ENCODE assay signal across 12 cellular contexts in genomic region chr19:18174983-18175382, GRCh38. TPM values are rescaled to one million over a fixed set of nuclear protein-coding genes. Genes with fewer than 3 reads are reported as not detected.
DNase-seq lines count a peak whose midpoint lies in the region; ATAC-seq, FAIRE-seq and TF ChIP-seq lines count a peak whose summit lies in the region.
"Had no signal": no experiment of that assay in that cellular context is flagged by ENCODE, and none has a peak within 500 bp of the region (broad histone marks: within the 10 kb centered on the region; RNA-seq: fewer than 3 reads in every experiment).

No MANE protein-coding gene starts in this region.

- no peak overlapping the region for H3K27ac Mint-ChIP-seq in activated CD4-positive, alpha-beta T cell treated with anti-CD3 and anti-CD28 coated beads for 36 hours
- H3K27ac Mint-ChIP-seq in stimulated activated memory B cell treated with anti-CD40 and anti-IgM and Interleukin-4, amounts not matched to agents 10 μg/mL and 1 μg/mL and 100 μg/mL, for 72 hours = peak overlapping the region; percentile 92
- no peak overlapping the region for H3K27ac Mint-ChIP-seq in WTC11
- H3K27ac Mint-ChIP-seq: progenitor cell of endocrine pancreas had no signal

- no peak for DNase-seq in activated CD4-positive, alpha-beta T cell treated with anti-CD3 and anti-CD28 coated beads for 36 hours
- DNase-seq in activated CD4-positive, alpha-beta T cell treated with anti-CD3 and anti-CD28 coated beads for 4 hours = no peak
- DNase-seq in Peyer's patch = no peak
- DNase-seq in epithelial cell of esophagus (ENCODE audit: low read depth) = no peak
- DNase-seq in WTC11 (ENCODE audit: low spot score) = no peak
- DNase-seq in cerebellar nuclear complex (lab: John Stamatoyannopoulos, UW) = no peak
- DNase-seq in H54 (ENCODE audit: insufficient read length, low spot score) = no peak
- DNase-seq: GDM1, NCI-H187 had no signal

- H3K4me3 Mint-ChIP-seq in activated CD4-positive, alpha-beta T cell treated with anti-CD3 and anti-CD28 coated beads for 36 hours = peak overlapping the region; percentile 80
- peak overlapping the region; percentile 94 for H3K4me3 Mint-ChIP-seq in stimulated activated memory B cell treated with anti-CD40 and anti-IgM and Interleukin-4, amounts not matched to agents 10 μg/mL and 1 μg/mL and 100 μg/mL, for 72 hours
- H3K4me3 Mint-ChIP-seq in WTC11 = no peak overlapping the region; the same call in 1 of the 2 replicates

- intact Hi-C loops in activated CD4-positive, alpha-beta T cell treated with anti-CD3 and anti-CD28 coated beads for 36 hours (cut with DNase I, micrococcal nuclease) = loop anchor here in 1 of 2 experiments (5.0 kb wide), 1 partner anchor 228 kb away; no protein-coding TSS in a partner anchor

- H3K4me1 ChIP-seq in Peyer's patch = peaks cover 0 to 17% (median 12%) of the 10 kb centered on the region in 4 donors

- H3K36me3 ChIP-seq in Peyer's patch = peaks cover 0 to 18% (median 0%) of the 10 kb centered on the region in 3 donors

- TF ChIP-seq CTCF in Peyer's patch (IDR thresholded peaks at IDR 0.05) (no peak), epithelial cell of esophagus (IDR thresholded peaks at IDR 0.05; ENCODE audit: insufficient read depth, low read depth, low read length, missing control alignments) (no peak), WTC11 (IDR thresholded peaks at IDR 0.05) (no peak)

- H3K36me3 Mint-ChIP-seq in activated CD4-positive, alpha-beta T cell treated with anti-CD3 and anti-CD28 coated beads for 36 hours (ENCODE audit: low read depth) = peaks cover 6% of the 10 kb centered on the region
- H3K36me3 Mint-ChIP-seq in stimulated activated memory B cell treated with anti-CD40 and anti-IgM and Interleukin-4, amounts not matched to agents 10 μg/mL and 1 μg/mL and 100 μg/mL, for 72 hours = peaks cover 55% of the 10 kb centered on the region
- peaks cover 8% of the 10 kb centered on the region for H3K36me3 Mint-ChIP-seq in WTC11

- H3K9me3 Mint-ChIP-seq in activated CD4-positive, alpha-beta T cell treated with anti-CD3 and anti-CD28 coated beads for 36 hours (ENCODE audit: low read depth) = no peaks in the 10 kb centered on the region
- no peaks in the 10 kb centered on the region for H3K9me3 Mint-ChIP-seq in stimulated activated memory B cell treated with anti-CD40 and anti-IgM and Interleukin-4, amounts not matched to agents 10 μg/mL and 1 μg/mL and 100 μg/mL, for 72 hours
- H3K9me3 Mint-ChIP-seq in WTC11 = no peaks in the 10 kb centered on the region

- no peaks in the 10 kb centered on the region for H3K9me3 ChIP-seq in Peyer's patch

- ATAC-seq in activated CD4-positive, alpha-beta T cell treated with anti-CD3 and anti-CD28 coated beads for 36 hours = no peak
- ATAC-seq in stimulated activated memory B cell treated with anti-CD40 and anti-IgM and Interleukin-4, amounts not matched to agents 10 μg/mL and 1 μg/mL and 100 μg/mL, for 72 hours = no peak
- ATAC-seq in WTC11 = no peak

- peak overlapping the region; percentile 30 to 80 (median 60) for H3K4me3 ChIP-seq in Peyer's patch
- H3K4me3 ChIP-seq in epithelial cell of esophagus (ENCODE audit: low read length) = peak overlapping the region; percentile 65

- peak overlapping the region in 2 of 4 donors; percentile 75 to 91 for H3K27ac ChIP-seq in Peyer's patch

- TF ChIP-seq POLR2A in Peyer's patch (IDR thresholded peaks at IDR 0.05) (no peak), H54 (IDR thresholded peaks at IDR 0.05; ENCODE audit: low read depth, low read length) (no peak)

- H3K4me1 Mint-ChIP-seq in activated CD4-positive, alpha-beta T cell treated with anti-CD3 and anti-CD28 coated beads for 36 hours = peaks cover 15% of the 10 kb centered on the region
- peaks cover 81% of the 10 kb centered on the region for H3K4me1 Mint-ChIP-seq in stimulated activated memory B cell treated with anti-CD40 and anti-IgM and Interleukin-4, amounts not matched to agents 10 μg/mL and 1 μg/mL and 100 μg/mL, for 72 hours
- H3K4me1 Mint-ChIP-seq in WTC11 = peaks cover 9% of the 10 kb centered on the region

- H3K27me3 ChIP-seq in Peyer's patch = no peaks in the 10 kb centered on the region

- POLR2A ChIA-PET in activated CD4-positive, alpha-beta T cell treated with anti-CD3 and anti-CD28 coated beads for 36 hours (lab: Charles Lee) = interaction anchor here (1.2 kb wide), 1 partner anchor 18 kb away, joined by 3 read pairs; the partner anchor contains the start of gene MPV17L2
- POLR2A ChIA-PET in WTC11 (lab: Charles Lee) = no interaction called here

- FAIRE-seq in H54 (lab: Jason Lieb, UNC) = no peak

- CTCF ChIA-PET in activated CD4-positive, alpha-beta T cell treated with anti-CD3 and anti-CD28 coated beads for 36 hours (lab: Charles Lee) = interaction anchor here (1.1 to 2.2 kb wide), 4 partner anchors 9 to 17 kb away, joined by 3 to 7 read pairs (median 6); partner anchors contain the start of gene MPV17L2
- CTCF ChIA-PET in WTC11 (lab: Charles Lee) = interaction anchor here (0.7 to 3.6 kb wide), 6 partner anchors 13 to 153 kb away, joined by 3 to 14 read pairs (median 3); partner anchors contain the start of gene MPV17L2

- H3K27me3 Mint-ChIP-seq in activated CD4-positive, alpha-beta T cell treated with anti-CD3 and anti-CD28 coated beads for 36 hours = no peaks in the 10 kb centered on the region
- no peaks in the 10 kb centered on the region for H3K27me3 Mint-ChIP-seq in stimulated activated memory B cell treated with anti-CD40 and anti-IgM and Interleukin-4, amounts not matched to agents 10 μg/mL and 1 μg/mL and 100 μg/mL, for 72 hours
- H3K27me3 Mint-ChIP-seq in WTC11 (ENCODE audit: low read depth) = peaks cover 19% of the 10 kb centered on the region

TF ChIP-seq in WTC11, 78 proteins besides CTCF, POLR2A, EP300 and RAD21 (continues in another document):
- TF ChIP-seq CREM (CRISPR knock-in tag; IDR thresholded peaks at IDR 0.05) (no peak), NR1H2 (CRISPR knock-in tag; IDR thresholded peaks at IDR 0.05) (no peak), ZNF423 (CRISPR knock-in tag; IDR thresholded peaks at IDR 0.05) (no peak), E2F4 (CRISPR knock-in tag; IDR thresholded peaks at IDR 0.05; ENCODE audit: borderline replicate concordance, low read depth) (no peak), TEAD4 (CRISPR knock-in tag; IDR thresholded peaks at IDR 0.05) (no peak), FOXK1 (CRISPR knock-in tag; IDR thresholded peaks at IDR 0.05) (no peak), SOX15 (CRISPR knock-in tag; IDR thresholded peaks at IDR 0.05) (no peak), ZNF263 (CRISPR knock-in tag; IDR thresholded peaks at IDR 0.05; ENCODE audit: low read depth) (no peak), GABPB1 (CRISPR knock-in tag; IDR thresholded peaks at IDR 0.05) (no peak), ZMAT4 (CRISPR knock-in tag; IDR thresholded peaks at IDR 0.05) (no peak), CBFB (CRISPR knock-in tag; IDR thresholded peaks at IDR 0.05; ENCODE audit: low read depth) (no peak), OVOL2 (CRISPR knock-in tag; IDR thresholded peaks at IDR 0.05; ENCODE audit: borderline replicate concordance) (no peak), MLX (CRISPR knock-in tag; IDR thresholded peaks at IDR 0.05) (no peak), RELA (CRISPR knock-in tag; IDR thresholded peaks at IDR 0.05; ENCODE audit: borderline replicate concordance) (no peak), ZNF232 (CRISPR knock-in tag; IDR thresholded peaks at IDR 0.05) (no peak), USF1 (CRISPR knock-in tag; IDR thresholded peaks at IDR 0.05) (no peak)

RNA-seq across cellular contexts. Expression of gene IFI30, which starts 1.4 kb away (rescaled TPM):
- 10 to 100 TPM; 20.4 to 29.5 TPM for total RNA-seq in activated CD4-positive, alpha-beta T cell treated with anti-CD3 and anti-CD28 coated beads for 36 hours
- total RNA-seq in Peyer's patch (100 to 1,000 TPM in 1 of 4 donors, 10 to 100 TPM in 3; 54.9 to 109 (median 60.7) TPM), WTC11 (2021) (20.2 to 30.3 TPM (median 26.2 TPM) in 3 replicates)
- total RNA-seq: A673, progenitor cell of endocrine pancreas had no signal

RNA-seq across cellular contexts. Expression of gene MPV17L2, which starts 18.0 kb away (rescaled TPM):
- total RNA-seq in activated CD4-positive, alpha-beta T cell treated with anti-CD3 and anti-CD28 coated beads for 36 hours = 1 to 10 TPM; 5.7 to 6.2 TPM
- total RNA-seq in Peyer's patch = 10 to 100 TPM in 3 of 4 donors, 1 to 10 TPM in 1; 4.1 to 19.6 (median 16.0) TPM
- 26.3 to 29.8 TPM (median 28.0 TPM) in 3 replicates for total RNA-seq in WTC11 (2021)

RNA-seq across cellular contexts. Expression of gene PIK3R2, which starts 22.0 kb away (rescaled TPM):
- 10 to 100 TPM; 18.9 to 20.2 TPM for total RNA-seq in activated CD4-positive, alpha-beta T cell treated with anti-CD3 and anti-CD28 coated beads for 36 hours
- 10 to 100 TPM; 19.7 to 45.4 (median 28.2) TPM for total RNA-seq in Peyer's patch
- total RNA-seq in WTC11 (2021) = 51.9 to 56.9 TPM (median 53.8 TPM) in 3 replicates

RNA-seq across cellular contexts. Expression of gene RAB3A, which starts 28.9 kb away (rescaled TPM):
- total RNA-seq in activated CD4-positive, alpha-beta T cell treated with anti-CD3 and anti-CD28 coated beads for 36 hours = 1 to 10 TPM; 5.6 to 8.9 TPM
- total RNA-seq in Peyer's patch (1 to 10 TPM in 3 of 4 donors, not detected in 1; 6.1 to 9.5 (median 8.3) TPM), WTC11 (2021) (12.2 to 14.7 TPM (median 14.6 TPM) in 3 replicates)

RNA-seq across cellular contexts. Expression of gene PDE4C, which starts 51.3 kb away (rescaled TPM):
- total RNA-seq in activated CD4-positive, alpha-beta T cell treated with anti-CD3 and anti-CD28 coated beads for 36 hours = not detected
- 1 to 10 TPM in 3 of 4 donors, not detected in 1; 3.9 to 8.3 (median 8.3) TPM for total RNA-seq in Peyer's patch
- 3.0 to 5.7 TPM (median 3.8 TPM) in 3 replicates for total RNA-seq in WTC11 (2021)
- total RNA-seq: A673 had no signal
